8 cellular contexts compared by ENCODE assay signal in the genomic region with DNA sequence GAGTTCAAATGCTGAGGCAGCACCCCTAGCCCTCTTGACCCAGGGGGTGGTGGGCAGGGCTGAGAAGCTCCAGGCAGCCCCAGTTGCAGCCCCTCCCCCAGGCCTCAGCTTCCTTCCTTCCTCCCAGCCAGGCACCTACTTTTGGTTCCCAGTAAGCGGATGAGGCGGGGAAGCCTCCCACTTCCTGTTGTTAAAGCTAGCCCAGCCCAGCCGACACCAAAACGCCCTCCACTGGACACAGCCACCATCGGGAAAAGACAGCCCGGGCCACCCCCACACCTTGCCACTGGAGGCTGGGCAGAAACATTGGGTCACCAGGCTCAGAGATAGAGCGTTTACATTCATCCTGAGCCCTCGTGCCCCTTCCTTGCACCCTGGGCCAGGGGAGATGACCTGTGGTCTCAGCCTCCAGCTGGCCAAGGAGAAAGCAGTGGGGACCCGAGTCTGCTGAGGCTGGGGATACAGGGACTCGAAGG.
A peak's percentile ranks its signal among the peaks of the same experiment; 100 is the strongest.
DNase-seq lines count a peak whose midpoint lies in the region; FAIRE-seq and TF ChIP-seq lines count a peak whose summit lies in the region.

No MANE protein-coding gene starts in this region.

- FAIRE-seq in GM19239 (lab: Jason Lieb, UNC) = peak; percentile 85

- peak overlapping the region; percentile 27 for H3K4me3 ChIP-seq in retinal pigment epithelial cell (ENCODE audit: low read length)

- CTCF ChIA-PET in RWPE1 (lab: Yijun Ruan, JAX) = interaction anchor here (0.6 to 2.5 kb wide), 14 partner anchors 9 to 109 kb away, joined by 3 to 12 read pairs (median 4); no protein-coding TSS in a partner anchor

- DNase-seq in GM19239 (ENCODE audit: insufficient read length, low spot score) (no peak), RWPE1 (ENCODE audit: low spot score) (peak; percentile 47), astrocyte of the hippocampus (ENCODE audit: low read depth, low spot score) (peak; percentile 81), hypothalamus (lab: John Stamatoyannopoulos, UW) (peak in 47 of 51 donors; percentile 35 to 86 (median 71)), retinal pigment epithelial cell (ENCODE audit: low read depth) (peak; percentile 43), HuH-7.5 (ENCODE audit: low spot score) (no peak), NCI-H345 (lab: John Stamatoyannopoulos, UW) (no peak), NCI-H69 (lab: John Stamatoyannopoulos, UW) (no peak)

- H3K27ac ChIP-seq in RWPE1 = peak overlapping the region; percentile 100

- POLR2A ChIA-PET in RWPE1 (lab: Yijun Ruan, JAX; ENCODE audit: low non-redundant PET) = interaction anchor here (0.9 kb wide), 1 partner anchor 15 kb away, joined by 3 read pairs; no protein-coding TSS in a partner anchor

- peak; percentile 11; the same call in 1 of the 2 replicates for TF ChIP-seq CTCF in RWPE1 (conservative IDR thresholded peaks at IDR 0.05; ENCODE audit: low read depth)
- TF ChIP-seq CTCF in retinal pigment epithelial cell (conservative IDR thresholded peaks at IDR 0.05; ENCODE audit: low read depth, low read length) = peak; percentile 58

Comparison
In these comparisons a context has a peak if more than half of its experiments do, and no peak if none do; other contexts are left out.
1. DNase-seq: peak in RWPE1 (single experiment), astrocyte of the hippocampus (single experiment), hypothalamus (47 of 51) and retinal pigment epithelial cell (single experiment); none in GM19239 (single experiment), HuH-7.5 (single experiment), NCI-H345 (single experiment) and NCI-H69 (single experiment).